Comparison of ENCODE assay signal across 22 cellular contexts in genomic region chr4:185771696-185772390, GRCh38. TPM values are rescaled to one million over a fixed set of nuclear protein-coding genes. Genes with fewer than 3 reads are reported as not detected.
DNase-seq lines count a peak whose midpoint lies in the region; ATAC-seq, FAIRE-seq and TF ChIP-seq lines count a peak whose summit lies in the region.
"Had no signal": no experiment of that assay in that cellular context is flagged by ENCODE, and none has a peak within 500 bp of the region (broad histone marks: within the 10 kb centered on the region; RNA-seq: fewer than 3 reads in every experiment).

No MANE protein-coding gene starts in this region.

- no peak overlapping the region for H3K4me3 Mint-ChIP-seq in activated T-helper 17 cell treated with anti-CD3 and anti-CD28 coated beads, Interleukin-2, amount 50 U/mL, for 72 hours
- H3K4me3 Mint-ChIP-seq: activated T-cell treated with anti-CD3 and anti-CD28 coated beads, Interleukin-2, amount 50 U/mL, for 24 hours; naive B cell had no signal

- no peaks in the 10 kb centered on the region for H3K9me3 ChIP-seq in prostate gland
- H3K9me3 ChIP-seq: colonic mucosa, transverse colon had no signal

- no peaks in the 10 kb centered on the region for H3K36me3 ChIP-seq in prostate gland
- H3K36me3 ChIP-seq: colonic mucosa, transverse colon had no signal

- H3K4me3 ChIP-seq in epithelial cell of esophagus (ENCODE audit: low read length) = no peak overlapping the region
- no peak overlapping the region for H3K4me3 ChIP-seq in prostate gland
- H3K4me3 ChIP-seq: colonic mucosa, transverse colon had no signal

- no peak overlapping the region for H3K27ac Mint-ChIP-seq in activated T-helper 17 cell treated with anti-CD3 and anti-CD28 coated beads, Interleukin-2, amount 50 U/mL, for 72 hours
- H3K27ac Mint-ChIP-seq: activated T-cell treated with anti-CD3 and anti-CD28 coated beads, Interleukin-2, amount 50 U/mL, for 24 hours had no signal

- no peaks in the 10 kb centered on the region for H3K36me3 Mint-ChIP-seq in activated T-helper 17 cell treated with anti-CD3 and anti-CD28 coated beads, Interleukin-2, amount 50 U/mL, for 72 hours (ENCODE audit: low read depth)

- no peaks in the 10 kb centered on the region for H3K4me1 ChIP-seq in prostate gland (replicated peaks)

- no peaks in the 10 kb centered on the region for H3K4me1 Mint-ChIP-seq in activated T-helper 17 cell treated with anti-CD3 and anti-CD28 coated beads, Interleukin-2, amount 50 U/mL, for 72 hours
- H3K4me1 Mint-ChIP-seq: naive B cell had no signal

- WGBS in prostate gland = 69% methylated on average over 7 of the region's 7 CpGs

- peak; percentile 94 for FAIRE-seq in A204.1 (lab: Jason Lieb, UNC)
- FAIRE-seq: GM12891, H54, HTR-8/SVneo had no signal

- H3K27me3 Mint-ChIP-seq in activated T-helper 17 cell treated with anti-CD3 and anti-CD28 coated beads, Interleukin-2, amount 50 U/mL, for 72 hours = peaks cover 4% of the 10 kb centered on the region

- no peak for TF ChIP-seq CTCF in epithelial cell of esophagus (IDR thresholded peaks at IDR 0.05; ENCODE audit: insufficient read depth, low read depth, low read length, missing control alignments)
- no peak for TF ChIP-seq CTCF in prostate gland (IDR thresholded peaks at IDR 0.05)

- intact Hi-C loops in prostate gland (cut with DNase I) = loop anchor here (10.0 kb wide), 2 partner anchors 117 to 263 kb away; no protein-coding TSS in a partner anchor

- ATAC-seq in GM21786 (IDR thresholded peaks at IDR 0.05; ENCODE audit: unreplicated experiment) = no peak
- ATAC-seq in activated T-helper 17 cell treated with anti-CD3 and anti-CD28 coated beads, Interleukin-2, amount 50 U/mL, for 72 hours (replicated peaks) = no peak
- ATAC-seq: esophagus mucosa had no signal

- TF ChIP-seq POLR2A in prostate gland (IDR thresholded peaks at IDR 0.05) = no peak

- H3K9me3 Mint-ChIP-seq in activated T-helper 17 cell treated with anti-CD3 and anti-CD28 coated beads, Interleukin-2, amount 50 U/mL, for 72 hours = peaks cover 4% of the 10 kb centered on the region

- DNase-seq in LHCN-M2 (ENCODE audit: low read depth) = peak; percentile 11
- DNase-seq in epithelial cell of esophagus (ENCODE audit: low read depth) = peak; percentile 40
- no peak for DNase-seq in prostate gland (ENCODE audit: low spot score)
- DNase-seq in OCI-M1 (lab: John Stamatoyannopoulos, UW) = no peak
- DNase-seq in NCI-H748 treated with DMSO at 0.1 percent for 48 hours (lab: John Stamatoyannopoulos, UW) = no peak
- DNase-seq: activated T-cell treated with anti-CD3 and anti-CD28 coated beads, Interleukin-2, amount 50 U/mL, for 24 hours; colonic mucosa; COR-L47; hypothalamus; naive B cell; NCI-H2029; NCI-H526; stimulated activated CD4-positive, alpha-beta T cell treated with anti-CD3 and anti-CD28 coated beads, Interleukin-1b, Interleukin-23, amount 100 ng/mL, for 48 hours; transverse colon had no signal

- no peaks in the 10 kb centered on the region for H3K27me3 ChIP-seq in prostate gland (replicated peaks; ENCODE audit: insufficient read depth)
- H3K27me3 ChIP-seq: colonic mucosa, transverse colon had no signal

- H3K27ac ChIP-seq in prostate gland = peak overlapping the region; percentile 41 to 56
- H3K27ac ChIP-seq: colonic mucosa had no signal

RNA-seq across cellular contexts. Expression of gene SORBS2, which starts 40.2 kb away (rescaled TPM):
- total RNA-seq in LHCN-M2 (2014; rRNA removed) = 1.5 and 4.2 TPM in 2 replicates
- polyA plus RNA-seq in LHCN-M2 (2012) = 7.9 TPM
- total RNA-seq in prostate gland = 100 to 1,000 TPM; 175 to 242 TPM
- total RNA-seq in activated T-helper 17 cell treated with anti-CD3 and anti-CD28 coated beads, Interleukin-2, amount 50 U/mL, for 72 hours = not detected
- polyA plus RNA-seq: AG04450 had no signal

Comparison
In these comparisons a context has a peak if more than half of its experiments do, and no peak if none do; other contexts are left out.
1. DNase-seq: peak in LHCN-M2 (single experiment) and epithelial cell of esophagus (single experiment); none in prostate gland (single experiment), OCI-M1 (single experiment) and NCI-H748 treated with DMSO at 0.1 percent for 48 hours (single experiment).
2. RNA of gene SORBS2, which starts 40.2 kb away (total RNA-seq): 175 to 242 TPM in prostate gland; 1.5 to 4.2 TPM in LHCN-M2 and not detected in activated T-helper 17 cell treated with anti-CD3 and anti-CD28 coated beads, Interleukin-2, amount 50 U/mL, for 72 hours; every median in the first group is over 10 times any median in the second.